ENCODE assay signal across 1 cellular context in genomic region chr10:73865107-73865458, GRCh38.
TF ChIP-seq lines count a peak whose summit lies in the region.

No MANE protein-coding gene starts in this region.

TF ChIP-seq in GM12878, 131 proteins besides CTCF, POLR2A, EP300 and RAD21:
- 0 out of 4 replicates have a peak, but pooled peaks of 1 of the 2 experiments have one; percentile 18 for TF ChIP-seq ETV6 (conservative IDR thresholded peaks at IDR 0.05 in 1 of 2, IDR thresholded peaks at IDR 0.05 in 1 of 2; ENCODE audit: borderline replicate concordance in 1 of 2, low read depth in 1 of 2)
- TF ChIP-seq CHD1 (IDR thresholded peaks at IDR 0.05; ENCODE audit: low read depth, low read length) = no peak
